Comparison of ENCODE assay signal across 13 cellular contexts in the genomic region with DNA sequence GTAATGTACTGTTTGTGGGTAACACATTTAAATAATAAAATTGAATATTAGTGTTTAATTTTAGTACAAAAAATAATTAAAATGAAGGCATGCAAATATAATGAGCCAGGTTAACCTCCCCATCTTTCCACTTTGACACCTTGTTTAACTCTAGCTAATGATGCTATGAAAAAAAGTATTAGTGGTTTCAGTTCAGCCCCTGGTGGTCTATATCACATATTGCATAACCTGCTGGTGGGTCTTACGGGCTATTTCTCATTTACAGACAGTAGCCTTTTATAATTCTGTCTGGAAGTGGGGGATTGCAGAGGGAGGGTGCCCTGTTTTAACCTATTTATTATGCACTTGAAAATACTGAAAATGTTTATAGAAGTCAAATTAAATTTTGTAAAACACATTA.
A peak's percentile ranks its signal among the peaks of the same experiment; 100 is the strongest.
DNase-seq lines count a peak whose midpoint lies in the region; ATAC-seq and TF ChIP-seq lines count a peak whose summit lies in the region.
"Had no signal": no experiment of that assay in that cellular context is flagged by ENCODE, and none has a peak within 500 bp of the region (broad histone marks: within the 10 kb centered on the region; RNA-seq: fewer than 3 reads in every experiment).

No MANE protein-coding gene starts in this region.

- no CpG with 5 or more reads among the region's 1 CpG for WGBS in H9 (ENCODE audit: extremely low coverage, insufficient read length, low lambda C conversion rate)
- no CpG with 5 or more reads among the region's 1 CpG for WGBS in mesenchymal stem cell
- 62 to 77% methylated on average over 1 of the region's 1 CpG for WGBS in upper lobe of left lung, 2 donors

- H3K14ac ChIP-seq in H9 (ENCODE audit: insufficient read depth, low read length) (no peak overlapping the region), mesenchymal stem cell (ENCODE audit: low read length in 2 of 2) (no peak overlapping the region)

- H4K91ac ChIP-seq in H9 (ENCODE audit: insufficient read length, low read depth, low read length) (no peak overlapping the region), mesenchymal stem cell (ENCODE audit: low read length) (no peak overlapping the region)

- TF ChIP-seq POLR2A in upper lobe of left lung (IDR thresholded peaks at IDR 0.05) = no peak

- H3K4me1 ChIP-seq in H9 (ENCODE audit: insufficient read depth, low read length) (peaks cover 15% of the 10 kb centered on the region; the same call in 1 of the 2 replicates), mesenchymal stem cell (ENCODE audit: control insufficient read depth, insufficient read depth, low read depth, low read length) (no peaks in the 10 kb centered on the region), upper lobe of left lung (peaks cover 0 to 4% (median 0%) of the 10 kb centered on the region in 4 donors)

- no peaks in the 10 kb centered on the region for H3K23me2 ChIP-seq in H9 (ENCODE audit: insufficient read length, low read depth, low read length, poor library complexity, severe bottlenecking)

- no peak overlapping the region for H2AFZ ChIP-seq in H9 (ENCODE audit: low read length)
- H2AFZ ChIP-seq in mesenchymal stem cell (ENCODE audit: low read depth, low read length) = no peak overlapping the region

- peaks cover 6% of the 10 kb centered on the region for H3K27me3 Mint-ChIP-seq in H9 (ENCODE audit: low read depth)

- H3K4ac ChIP-seq in H9 (ENCODE audit: low read depth, low read length) (no peak overlapping the region), mesenchymal stem cell (ENCODE audit: low read depth in 1 of 2, low read length in 2 of 2) (no peak overlapping the region)

- H4K20me1 ChIP-seq in H9 (ENCODE audit: control insufficient read depth, insufficient read depth, insufficient read length) = no peaks in the 10 kb centered on the region

- H2BK5ac ChIP-seq in H9 (ENCODE audit: insufficient read length, low read length) (no peak overlapping the region), mesenchymal stem cell (ENCODE audit: low read depth, low read length, poor library complexity, severe bottlenecking) (no peak overlapping the region)

- H3T11ph ChIP-seq in H9 (ENCODE audit: low read length) = no peak overlapping the region

- H3K4me2 ChIP-seq in H9 (ENCODE audit: insufficient read depth, insufficient read length, low read length) (no peak overlapping the region), mesenchymal stem cell (ENCODE audit: low read length, poor library complexity, severe bottlenecking) (no peak overlapping the region)

- no peak overlapping the region for H2BK12ac ChIP-seq in H9 (ENCODE audit: insufficient read length, low read depth, low read length)
- H2BK12ac ChIP-seq in mesenchymal stem cell (ENCODE audit: low read length in 2 of 2) = no peak overlapping the region

- TF ChIP-seq CTCF in H9 (conservative IDR thresholded peaks at IDR 0.05) = peak; percentile 55
- no peak for TF ChIP-seq CTCF in upper lobe of left lung (IDR thresholded peaks at IDR 0.05)

- no peak overlapping the region for H3K27ac Mint-ChIP-seq in H9
- H3K27ac Mint-ChIP-seq: T-helper 2 cell treated with Interferon-gamma antibody and Interleukin-4, amounts not matched to agents 5 μg/mL and 100 μg/mL, for 36 hours had no signal

- H2AK5ac ChIP-seq in H9 (ENCODE audit: insufficient read length, low read length) = no peak overlapping the region
- H2AK5ac ChIP-seq in mesenchymal stem cell (ENCODE audit: low read length, severe bottlenecking) = no peak overlapping the region

- H2BK120ac ChIP-seq in H9 (ENCODE audit: low read depth, low read length, poor library complexity, severe bottlenecking) (no peak overlapping the region), mesenchymal stem cell (ENCODE audit: low read depth, low read length) (no peak overlapping the region)

- H3K23ac ChIP-seq in H9 (ENCODE audit: insufficient read length, low read depth, low read length) = no peak overlapping the region
- no peak overlapping the region for H3K23ac ChIP-seq in mesenchymal stem cell (ENCODE audit: low read length in 2 of 2)

- no peak overlapping the region for H3K4me3 ChIP-seq in mesenchymal stem cell (ENCODE audit: insufficient read depth in 1 of 2, low read depth in 1 of 2, low read length in 2 of 2)
- no peak overlapping the region for H3K4me3 ChIP-seq in upper lobe of left lung
- H3K4me3 ChIP-seq: thoracic aorta had no signal

- H2BK20ac ChIP-seq in H9 (ENCODE audit: low read depth, low read length, poor library complexity, severe bottlenecking) = no peak overlapping the region

- H4K5ac ChIP-seq in H9 (ENCODE audit: insufficient read length, low read depth, low read length) = no peak overlapping the region

- DNase-seq in ELR (ENCODE audit: low read depth) (peak; percentile 28), H9 (no peak), RPMI7951 (ENCODE audit: low read depth) (peak; percentile 13), mesenchymal stem cell (no peak), DMS79 treated with DMSO at 0.1 percent for 48 hours (lab: John Stamatoyannopoulos, UW) (no peak), COR-L47 (lab: John Stamatoyannopoulos, UW) (no peak), upper lobe of left lung (no peak)
- DNase-seq: activated CD4-positive, CD25-positive, alpha-beta regulatory T cell treated with anti-CD3 and anti-CD28 coated beads, Interleukin-2, amount 50 U/mL, for 72 hours; activated gamma-delta T cell treated with Interleukin-2 at 50 U/mL for 16 hours; anterior cingulate cortex; stimulated activated CD4-positive, alpha-beta T cell treated with anti-CD3 and anti-CD28 coated beads, Interleukin-4, amount 100 ng/mL, for 24 hours had no signal

- H3K27ac ChIP-seq in H9 (ENCODE audit: insufficient read length, low read depth, low read length) (no peak overlapping the region), mesenchymal stem cell (ENCODE audit: low read length, poor library complexity, severe bottlenecking) (no peak overlapping the region), upper lobe of left lung (no peak overlapping the region)
- H3K27ac ChIP-seq: thoracic aorta had no signal

- no peaks in the 10 kb centered on the region for H3K36me3 Mint-ChIP-seq in H9 (ENCODE audit: insufficient read depth in 1 of 3, low read depth in 3 of 3)

- H3K18ac ChIP-seq in H9 (ENCODE audit: insufficient read length, low read depth, low read length) = no peak overlapping the region
- no peak overlapping the region for H3K18ac ChIP-seq in mesenchymal stem cell (ENCODE audit: low read depth in 1 of 2, low read length in 2 of 2)

- no peaks in the 10 kb centered on the region for H3K79me1 ChIP-seq in H9 (ENCODE audit: insufficient read depth, low read depth, low read length, poor library complexity, severe bottlenecking)
- H3K79me1 ChIP-seq in mesenchymal stem cell (replicated peaks; ENCODE audit: low read length, poor library complexity, severe bottlenecking) = no peaks in the 10 kb centered on the region

- H4K8ac ChIP-seq in H9 (replicated peaks; ENCODE audit: insufficient read length, low read depth, low read length) (no peak overlapping the region), mesenchymal stem cell (ENCODE audit: low read length) (no peak overlapping the region)

- no peaks in the 10 kb centered on the region for H3K9me3 ChIP-seq in H9 (ENCODE audit: control insufficient read depth, low read depth, low read length)
- H3K9me3 ChIP-seq in mesenchymal stem cell (ENCODE audit: control insufficient read depth, low read length) = no peaks in the 10 kb centered on the region
- H3K9me3 ChIP-seq in upper lobe of left lung = no peaks in the 10 kb centered on the region
- H3K9me3 ChIP-seq: thoracic aorta had no signal

- no peaks in the 10 kb centered on the region for H3K9me3 Mint-ChIP-seq in H9
- H3K9me3 Mint-ChIP-seq: T-helper 2 cell treated with Interferon-gamma antibody and Interleukin-4, amounts not matched to agents 5 μg/mL and 100 μg/mL, for 36 hours had no signal

- ATAC-seq in upper lobe of left lung (ENCODE audit: low FRiP score in 2 of 2) = no peak

- no peak overlapping the region for H3K4me3 Mint-ChIP-seq in H9
- H3K4me3 Mint-ChIP-seq: T-helper 2 cell treated with Interferon-gamma antibody and Interleukin-4, amounts not matched to agents 5 μg/mL and 100 μg/mL, for 36 hours had no signal

- H3K56ac ChIP-seq in H9 (ENCODE audit: insufficient read length, low read depth, low read length) = no peak overlapping the region

- H3K79me2 ChIP-seq in H9 (ENCODE audit: insufficient read depth, low read length) = no peaks in the 10 kb centered on the region

- H3K4me1 Mint-ChIP-seq in H9 = peaks cover 32 to 43% of the 10 kb centered on the region in 2 experiments

- no peak overlapping the region for H2BK15ac ChIP-seq in H9 (ENCODE audit: low read depth, low read length)
- no peak overlapping the region for H2BK15ac ChIP-seq in mesenchymal stem cell (ENCODE audit: low read depth, poor library complexity, severe bottlenecking)

- H3K36me3 ChIP-seq in mesenchymal stem cell (ENCODE audit: control insufficient read depth in 1 of 2, insufficient read depth in 2 of 2, low read depth in 1 of 2, low read length in 2 of 2) (no peaks in the 10 kb centered on the region), upper lobe of left lung (no peaks in the 10 kb centered on the region)
- H3K36me3 ChIP-seq: thoracic aorta had no signal

- peaks cover under 1% of the 10 kb centered on the region; the same call in 1 of the 2 replicates for H3K27me3 ChIP-seq in H9 (ENCODE audit: insufficient read depth, low read length)
- peaks cover 0 to under 1% of the 10 kb centered on the region in 2 experiments for H3K27me3 ChIP-seq in mesenchymal stem cell (ENCODE audit: control insufficient read depth in 1 of 2, insufficient read depth in 1 of 2, low read length in 2 of 2)
- no peaks in the 10 kb centered on the region for H3K27me3 ChIP-seq in upper lobe of left lung

- no peak for TF ChIP-seq EP300 in upper lobe of left lung (IDR thresholded peaks at IDR 0.05)

- H3K9ac ChIP-seq in H9 (ENCODE audit: extremely low read depth, insufficient read length, low read length) = no peak overlapping the region
- H3K9ac ChIP-seq in mesenchymal stem cell (ENCODE audit: low read length) = peak overlapping the region; percentile 17

Comparison
In these comparisons a context has a peak if more than half of its experiments do, and no peak if none do; other contexts are left out.
1. DNase-seq: peak in ELR (single experiment) and RPMI7951 (single experiment); none in H9 (single experiment), mesenchymal stem cell (single experiment), DMS79 treated with DMSO at 0.1 percent for 48 hours (single experiment), COR-L47 (single experiment) and upper lobe of left lung (0 of 2).